Comparison of ENCODE assay signal across 1 cellular context in the genomic region with DNA sequence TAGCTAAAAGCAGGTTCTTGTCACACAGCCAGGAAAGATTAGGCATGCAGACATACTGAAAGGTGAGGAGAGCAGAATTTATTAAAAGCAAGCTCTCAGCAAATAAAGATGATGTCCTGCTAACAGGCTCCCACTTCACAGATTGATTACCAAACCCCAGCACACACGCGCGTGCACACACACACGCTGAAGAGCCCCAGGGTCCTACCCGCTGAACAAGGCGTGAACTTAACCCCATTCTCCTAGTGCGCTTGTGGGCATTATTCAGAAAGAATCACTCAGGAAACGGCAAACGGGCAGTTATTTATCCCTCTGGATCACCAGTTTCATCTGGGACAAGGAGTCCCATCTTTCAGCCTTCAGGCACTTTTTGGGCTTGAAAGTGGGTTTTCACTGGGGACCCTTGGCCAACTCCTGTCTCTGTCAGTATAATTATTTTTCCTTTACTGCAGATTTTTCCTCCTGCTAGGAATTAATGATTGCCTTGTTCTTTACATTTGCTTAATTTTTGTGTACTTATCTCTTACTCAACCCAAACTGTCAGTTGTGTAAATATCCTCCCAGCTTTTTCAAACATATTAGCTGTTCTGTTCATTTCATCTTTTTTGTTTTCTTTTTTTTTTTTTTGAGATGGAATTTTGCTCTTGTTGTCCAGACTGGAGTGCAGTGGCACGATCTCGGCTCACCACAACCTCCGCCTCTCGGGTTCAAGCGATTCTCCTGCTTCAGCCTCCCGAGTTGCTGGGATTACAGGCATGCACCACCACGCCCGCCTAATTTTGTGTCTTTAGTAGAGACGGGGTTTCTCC.
TF ChIP-seq lines count a peak whose summit lies in the region.

No MANE protein-coding gene starts in this region.

TF ChIP-seq in HepG2, 621 proteins besides CTCF, POLR2A, EP300 and RAD21 (continued from another document and continues in another):
- TF ChIP-seq, protein P1, sequence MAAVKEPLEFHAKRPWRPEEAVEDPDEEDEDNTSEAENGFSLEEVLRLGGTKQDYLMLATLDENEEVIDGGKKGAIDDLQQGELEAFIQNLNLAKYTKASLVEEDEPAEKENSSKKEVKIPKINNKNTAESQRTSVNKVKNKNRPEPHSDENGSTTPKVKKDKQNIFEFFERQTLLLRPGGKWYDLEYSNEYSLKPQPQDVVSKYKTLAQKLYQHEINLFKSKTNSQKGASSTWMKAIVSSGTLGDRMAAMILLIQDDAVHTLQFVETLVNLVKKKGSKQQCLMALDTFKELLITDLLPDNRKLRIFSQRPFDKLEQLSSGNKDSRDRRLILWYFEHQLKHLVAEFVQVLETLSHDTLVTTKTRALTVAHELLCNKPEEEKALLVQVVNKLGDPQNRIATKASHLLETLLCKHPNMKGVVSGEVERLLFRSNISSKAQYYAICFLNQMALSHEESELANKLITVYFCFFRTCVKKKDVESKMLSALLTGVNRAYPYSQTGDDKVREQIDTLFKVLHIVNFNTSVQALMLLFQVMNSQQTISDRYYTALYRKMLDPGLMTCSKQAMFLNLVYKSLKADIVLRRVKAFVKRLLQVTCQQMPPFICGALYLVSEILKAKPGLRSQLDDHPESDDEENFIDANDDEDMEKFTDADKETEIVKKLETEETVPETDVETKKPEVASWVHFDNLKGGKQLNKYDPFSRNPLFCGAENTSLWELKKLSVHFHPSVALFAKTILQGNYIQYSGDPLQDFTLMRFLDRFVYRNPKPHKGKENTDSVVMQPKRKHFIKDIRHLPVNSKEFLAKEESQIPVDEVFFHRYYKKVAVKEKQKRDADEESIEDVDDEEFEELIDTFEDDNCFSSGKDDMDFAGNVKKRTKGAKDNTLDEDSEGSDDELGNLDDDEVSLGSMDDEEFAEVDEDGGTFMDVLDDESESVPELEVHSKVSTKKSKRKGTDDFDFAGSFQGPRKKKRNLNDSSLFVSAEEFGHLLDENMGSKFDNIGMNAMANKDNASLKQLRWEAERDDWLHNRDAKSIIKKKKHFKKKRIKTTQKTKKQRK (IDR thresholded peaks at IDR 0.05; ENCODE audit: low read length): no peak
- TF ChIP-seq SRSF4 (IDR thresholded peaks at IDR 0.05; ENCODE audit: low read depth, low read length, poor library complexity, severe bottlenecking) (no peak), SP140L (CRISPR knock-in tag; IDR thresholded peaks at IDR 0.05; ENCODE audit: borderline replicate concordance) (no peak), ZFP90 (CRISPR knock-in tag; IDR thresholded peaks at IDR 0.05; ENCODE audit: borderline replicate concordance) (peak; percentile 58; the same call in 1 of the 2 replicates), HNRNPK (IDR thresholded peaks at IDR 0.05; ENCODE audit: low read depth, low read length, poor library complexity, severe bottlenecking) (no peak), ZNF75D (CRISPR knock-in tag; IDR thresholded peaks at IDR 0.05; ENCODE audit: borderline replicate concordance) (no peak), ZNF207 (IDR thresholded peaks at IDR 0.05; ENCODE audit: borderline replicate concordance) (no peak), ZNF768 (CRISPR knock-in tag; IDR thresholded peaks at IDR 0.05) (0 out of 2 replicates have a peak, but pooled peaks have one; percentile 20), ZNF614 (CRISPR knock-in tag; IDR thresholded peaks at IDR 0.05; ENCODE audit: borderline replicate concordance) (0 out of 2 replicates have a peak, but pooled peaks have one; percentile 31), REXO4 (CRISPR knock-in tag; IDR thresholded peaks at IDR 0.05; ENCODE audit: borderline replicate concordance) (no peak), ATF1 (CRISPR knock-in tag; IDR thresholded peaks at IDR 0.05) (peak; percentile 59; the same call in 1 of the 2 replicates), MIER2 (CRISPR knock-in tag; IDR thresholded peaks at IDR 0.05) (no peak), WIZ (CRISPR knock-in tag; IDR thresholded peaks at IDR 0.05) (no peak), TCF7L2 (IDR thresholded peaks at IDR 0.05; ENCODE audit: low read depth, low read length) (no peak), JUN (CRISPR knock-in tag; IDR thresholded peaks at IDR 0.05) (no peak), RELA (CRISPR knock-in tag; IDR thresholded peaks at IDR 0.05) (no peak), ZNF790 (CRISPR knock-in tag; IDR thresholded peaks at IDR 0.05; ENCODE audit: borderline replicate concordance) (no peak), ZSCAN22 (CRISPR knock-in tag; IDR thresholded peaks at IDR 0.05) (peak; percentile 19; the same call in 1 of the 2 replicates), SP5 (CRISPR knock-in tag; IDR thresholded peaks at IDR 0.05; ENCODE audit: borderline replicate concordance, low read depth) (peak; percentile 67), ATAD3A (CRISPR knock-in tag; IDR thresholded peaks at IDR 0.05) (no peak), TEAD2 (CRISPR knock-in tag; IDR thresholded peaks at IDR 0.05) (no peak), ZNF496 (CRISPR knock-in tag; IDR thresholded peaks at IDR 0.05; ENCODE audit: insufficient replicate concordance) (no peak), FOXC1 (CRISPR knock-in tag; IDR thresholded peaks at IDR 0.05; ENCODE audit: borderline replicate concordance) (no peak), ZNF546 (CRISPR knock-in tag; conservative IDR thresholded peaks at IDR 0.05) (no peak), BHLHE40 (IDR thresholded peaks at IDR 0.05; ENCODE audit: low read length) (0 out of 2 replicates have a peak, but pooled peaks have one; percentile 11), PHF5A (CRISPR knock-in tag; IDR thresholded peaks at IDR 0.05; ENCODE audit: low read depth, unreplicated experiment) (peak; percentile 82), ATF7 (IDR thresholded peaks at IDR 0.05) (no peak), ATF7 (CRISPR knock-in tag; IDR thresholded peaks at IDR 0.05) (no peak), ZSCAN31 (CRISPR knock-in tag; IDR thresholded peaks at IDR 0.05; ENCODE audit: low read depth) (no peak), ZNF660 (CRISPR knock-in tag; IDR thresholded peaks at IDR 0.05; ENCODE audit: borderline replicate concordance, low read depth) (no peak), TOE1 (CRISPR knock-in tag; IDR thresholded peaks at IDR 0.05) (no peak), NR2F2 (IDR thresholded peaks at IDR 0.05; ENCODE audit: borderline replicate concordance, low read depth) (peak; percentile 60; the same call in 1 of the 2 replicates), HNRNPUL1 (IDR thresholded peaks at IDR 0.05; ENCODE audit: low read depth, low read length) (no peak), FIP1L1 (IDR thresholded peaks at IDR 0.05; ENCODE audit: borderline replicate concordance, insufficient read depth, low read depth, low read length) (no peak), ISL2 (CRISPR knock-in tag; IDR thresholded peaks at IDR 0.05) (peak; percentile 95), MEIS2 (CRISPR knock-in tag; IDR thresholded peaks at IDR 0.05) (no peak), ZFP1 (CRISPR knock-in tag; IDR thresholded peaks at IDR 0.05) (peak; percentile 59)
- TF ChIP-seq, protein P2, sequence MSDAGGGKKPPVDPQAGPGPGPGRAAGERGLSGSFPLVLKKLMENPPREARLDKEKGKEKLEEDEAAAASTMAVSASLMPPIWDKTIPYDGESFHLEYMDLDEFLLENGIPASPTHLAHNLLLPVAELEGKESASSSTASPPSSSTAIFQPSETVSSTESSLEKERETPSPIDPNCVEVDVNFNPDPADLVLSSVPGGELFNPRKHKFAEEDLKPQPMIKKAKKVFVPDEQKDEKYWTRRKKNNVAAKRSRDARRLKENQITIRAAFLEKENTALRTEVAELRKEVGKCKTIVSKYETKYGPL (CRISPR knock-in tag; IDR thresholded peaks at IDR 0.05): no peak
- TF ChIP-seq, protein P3, sequence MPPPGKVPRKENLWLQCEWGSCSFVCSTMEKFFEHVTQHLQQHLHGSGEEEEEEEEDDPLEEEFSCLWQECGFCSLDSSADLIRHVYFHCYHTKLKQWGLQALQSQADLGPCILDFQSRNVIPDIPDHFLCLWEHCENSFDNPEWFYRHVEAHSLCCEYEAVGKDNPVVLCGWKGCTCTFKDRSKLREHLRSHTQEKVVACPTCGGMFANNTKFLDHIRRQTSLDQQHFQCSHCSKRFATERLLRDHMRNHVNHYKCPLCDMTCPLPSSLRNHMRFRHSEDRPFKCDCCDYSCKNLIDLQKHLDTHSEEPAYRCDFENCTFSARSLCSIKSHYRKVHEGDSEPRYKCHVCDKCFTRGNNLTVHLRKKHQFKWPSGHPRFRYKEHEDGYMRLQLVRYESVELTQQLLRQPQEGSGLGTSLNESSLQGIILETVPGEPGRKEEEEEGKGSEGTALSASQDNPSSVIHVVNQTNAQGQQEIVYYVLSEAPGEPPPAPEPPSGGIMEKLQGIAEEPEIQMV (CRISPR knock-in tag; IDR thresholded peaks at IDR 0.05; ENCODE audit: low read depth): no peak
- TF ChIP-seq, protein P4, sequence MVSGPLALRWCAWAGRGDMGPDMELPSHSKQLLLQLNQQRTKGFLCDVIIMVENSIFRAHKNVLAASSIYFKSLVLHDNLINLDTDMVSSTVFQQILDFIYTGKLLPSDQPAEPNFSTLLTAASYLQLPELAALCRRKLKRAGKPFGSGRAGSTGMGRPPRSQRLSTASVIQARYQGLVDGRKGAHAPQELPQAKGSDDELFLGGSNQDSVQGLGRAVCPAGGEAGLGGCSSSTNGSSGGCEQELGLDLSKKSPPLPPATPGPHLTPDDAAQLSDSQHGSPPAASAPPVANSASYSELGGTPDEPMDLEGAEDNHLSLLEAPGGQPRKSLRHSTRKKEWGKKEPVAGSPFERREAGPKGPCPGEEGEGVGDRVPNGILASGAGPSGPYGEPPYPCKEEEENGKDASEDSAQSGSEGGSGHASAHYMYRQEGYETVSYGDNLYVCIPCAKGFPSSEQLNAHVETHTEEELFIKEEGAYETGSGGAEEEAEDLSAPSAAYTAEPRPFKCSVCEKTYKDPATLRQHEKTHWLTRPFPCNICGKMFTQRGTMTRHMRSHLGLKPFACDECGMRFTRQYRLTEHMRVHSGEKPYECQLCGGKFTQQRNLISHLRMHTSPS (CRISPR knock-in tag; IDR thresholded peaks at IDR 0.05; ENCODE audit: low read depth): no peak
- TF ChIP-seq, protein P5, sequence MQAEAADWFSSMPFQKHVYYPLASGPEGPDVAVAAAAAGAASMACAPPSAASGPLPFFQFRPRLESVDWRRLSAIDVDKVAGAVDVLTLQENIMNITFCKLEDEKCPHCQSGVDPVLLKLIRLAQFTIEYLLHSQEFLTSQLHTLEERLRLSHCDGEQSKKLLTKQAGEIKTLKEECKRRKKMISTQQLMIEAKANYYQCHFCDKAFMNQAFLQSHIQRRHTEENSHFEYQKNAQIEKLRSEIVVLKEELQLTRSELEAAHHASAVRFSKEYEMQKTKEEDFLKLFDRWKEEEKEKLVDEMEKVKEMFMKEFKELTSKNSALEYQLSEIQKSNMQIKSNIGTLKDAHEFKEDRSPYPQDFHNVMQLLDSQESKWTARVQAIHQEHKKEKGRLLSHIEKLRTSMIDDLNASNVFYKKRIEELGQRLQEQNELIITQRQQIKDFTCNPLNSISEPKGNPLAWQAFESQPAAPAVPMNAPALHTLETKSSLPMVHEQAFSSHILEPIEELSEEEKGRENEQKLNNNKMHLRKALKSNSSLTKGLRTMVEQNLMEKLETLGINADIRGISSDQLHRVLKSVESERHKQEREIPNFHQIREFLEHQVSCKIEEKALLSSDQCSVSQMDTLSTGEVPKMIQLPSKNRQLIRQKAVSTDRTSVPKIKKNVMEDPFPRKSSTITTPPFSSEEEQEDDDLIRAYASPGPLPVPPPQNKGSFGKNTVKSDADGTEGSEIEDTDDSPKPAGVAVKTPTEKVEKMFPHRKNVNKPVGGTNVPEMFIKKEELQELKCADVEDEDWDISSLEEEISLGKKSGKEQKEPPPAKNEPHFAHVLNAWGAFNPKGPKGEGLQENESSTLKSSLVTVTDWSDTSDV (CRISPR knock-in tag; IDR thresholded peaks at IDR 0.05): no peak
- TF ChIP-seq, protein P6, sequence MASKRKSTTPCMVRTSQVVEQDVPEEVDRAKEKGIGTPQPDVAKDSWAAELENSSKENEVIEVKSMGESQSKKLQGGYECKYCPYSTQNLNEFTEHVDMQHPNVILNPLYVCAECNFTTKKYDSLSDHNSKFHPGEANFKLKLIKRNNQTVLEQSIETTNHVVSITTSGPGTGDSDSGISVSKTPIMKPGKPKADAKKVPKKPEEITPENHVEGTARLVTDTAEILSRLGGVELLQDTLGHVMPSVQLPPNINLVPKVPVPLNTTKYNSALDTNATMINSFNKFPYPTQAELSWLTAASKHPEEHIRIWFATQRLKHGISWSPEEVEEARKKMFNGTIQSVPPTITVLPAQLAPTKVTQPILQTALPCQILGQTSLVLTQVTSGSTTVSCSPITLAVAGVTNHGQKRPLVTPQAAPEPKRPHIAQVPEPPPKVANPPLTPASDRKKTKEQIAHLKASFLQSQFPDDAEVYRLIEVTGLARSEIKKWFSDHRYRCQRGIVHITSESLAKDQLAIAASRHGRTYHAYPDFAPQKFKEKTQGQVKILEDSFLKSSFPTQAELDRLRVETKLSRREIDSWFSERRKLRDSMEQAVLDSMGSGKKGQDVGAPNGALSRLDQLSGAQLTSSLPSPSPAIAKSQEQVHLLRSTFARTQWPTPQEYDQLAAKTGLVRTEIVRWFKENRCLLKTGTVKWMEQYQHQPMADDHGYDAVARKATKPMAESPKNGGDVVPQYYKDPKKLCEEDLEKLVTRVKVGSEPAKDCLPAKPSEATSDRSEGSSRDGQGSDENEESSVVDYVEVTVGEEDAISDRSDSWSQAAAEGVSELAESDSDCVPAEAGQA (IDR thresholded peaks at IDR 0.05; ENCODE audit: low read depth): no peak
- TF ChIP-seq, protein P6 (CRISPR knock-in tag; IDR thresholded peaks at IDR 0.05; ENCODE audit: borderline replicate concordance): no peak
- TF ChIP-seq, protein P7, sequence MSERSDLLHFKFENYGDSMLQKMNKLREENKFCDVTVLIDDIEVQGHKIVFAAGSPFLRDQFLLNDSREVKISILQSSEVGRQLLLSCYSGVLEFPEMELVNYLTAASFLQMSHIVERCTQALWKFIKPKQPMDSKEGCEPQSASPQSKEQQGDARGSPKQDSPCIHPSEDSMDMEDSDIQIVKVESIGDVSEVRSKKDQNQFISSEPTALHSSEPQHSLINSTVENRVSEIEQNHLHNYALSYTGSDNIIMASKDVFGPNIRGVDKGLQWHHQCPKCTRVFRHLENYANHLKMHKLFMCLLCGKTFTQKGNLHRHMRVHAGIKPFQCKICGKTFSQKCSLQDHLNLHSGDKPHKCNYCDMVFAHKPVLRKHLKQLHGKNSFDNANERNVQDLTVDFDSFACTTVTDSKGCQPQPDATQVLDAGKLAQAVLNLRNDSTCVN (CRISPR knock-in tag; IDR thresholded peaks at IDR 0.05; ENCODE audit: borderline replicate concordance): no peak
